In the genomic region with DNA sequence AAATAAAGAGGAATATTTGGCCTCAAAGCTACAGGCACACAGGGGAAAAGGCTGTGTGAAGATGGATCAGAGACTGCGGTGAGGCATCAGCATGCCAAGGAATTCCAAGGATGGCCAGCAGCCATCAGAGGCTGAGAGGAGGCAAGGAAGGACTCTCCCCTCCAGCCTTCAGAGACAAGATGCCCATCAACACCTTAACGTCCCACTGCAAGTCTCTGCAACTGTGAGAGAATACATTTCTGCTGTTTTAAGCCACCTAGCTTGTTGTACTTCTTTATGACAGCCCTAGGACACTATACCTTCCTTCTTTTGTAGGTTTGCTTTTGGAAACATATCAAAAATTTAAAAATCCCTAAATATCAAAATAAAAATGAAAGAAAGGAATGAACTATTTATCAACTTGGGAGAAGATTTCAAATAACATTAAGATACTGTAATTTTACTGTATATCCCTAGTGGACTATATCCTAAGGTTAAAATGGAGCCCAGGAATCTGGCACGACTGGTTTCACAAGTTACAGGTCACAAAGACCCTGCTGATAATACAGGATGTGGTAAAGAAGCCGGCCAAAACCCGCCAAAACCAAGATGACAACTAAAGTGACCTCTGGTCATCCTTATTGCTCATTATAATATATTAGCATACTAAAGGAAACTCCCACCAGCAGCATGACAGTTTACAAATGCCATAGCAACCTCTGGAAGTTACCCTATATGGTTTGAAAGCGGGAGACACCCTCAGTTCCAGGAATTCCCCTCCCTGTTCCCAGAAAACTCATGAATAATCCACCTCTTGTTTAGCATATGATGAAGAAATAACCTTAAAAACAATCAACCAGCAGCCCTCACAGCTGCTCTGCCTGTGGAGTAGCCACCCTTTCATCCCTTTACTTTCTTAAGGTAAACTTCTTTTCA, we compare ENCODE assay signal across 1 cellular context.
A peak's percentile ranks its signal among the peaks of the same experiment; 100 is the strongest.
TF ChIP-seq lines count a peak whose summit lies in the region.

No MANE protein-coding gene starts in this region.

TF ChIP-seq in K562, 482 proteins besides CTCF, POLR2A, EP300 and RAD21 (continued from another document):
- TF ChIP-seq, protein P1, sequence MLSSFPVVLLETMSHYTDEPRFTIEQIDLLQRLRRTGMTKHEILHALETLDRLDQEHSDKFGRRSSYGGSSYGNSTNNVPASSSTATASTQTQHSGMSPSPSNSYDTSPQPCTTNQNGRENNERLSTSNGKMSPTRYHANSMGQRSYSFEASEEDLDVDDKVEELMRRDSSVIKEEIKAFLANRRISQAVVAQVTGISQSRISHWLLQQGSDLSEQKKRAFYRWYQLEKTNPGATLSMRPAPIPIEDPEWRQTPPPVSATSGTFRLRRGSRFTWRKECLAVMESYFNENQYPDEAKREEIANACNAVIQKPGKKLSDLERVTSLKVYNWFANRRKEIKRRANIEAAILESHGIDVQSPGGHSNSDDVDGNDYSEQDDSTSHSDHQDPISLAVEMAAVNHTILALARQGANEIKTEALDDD (IDR thresholded peaks at IDR 0.05), result peak; percentile 97
- TF ChIP-seq GTF2F1 (IDR thresholded peaks at IDR 0.05; ENCODE audit: low read depth, low read length) (no peak), CCAR2 (IDR thresholded peaks at IDR 0.05; ENCODE audit: low read depth, low read length) (no peak), PYGO2 (tag; IDR thresholded peaks at IDR 0.05) (no peak), SMAD1 (IDR thresholded peaks at IDR 0.05; ENCODE audit: low read depth, low read length, partially characterized antibody) (no peak), RBM25 (IDR thresholded peaks at IDR 0.05; ENCODE audit: low read depth, low read length, severe bottlenecking) (no peak), CHD4 (IDR thresholded peaks at IDR 0.05; ENCODE audit: insufficient read depth, insufficient replicate concordance, low read depth, low read length, poor library complexity, severe bottlenecking) (no peak), SLC30A9 (CRISPR knock-in tag; IDR thresholded peaks at IDR 0.05) (no peak), NRF1 (conservative IDR thresholded peaks at IDR 0.05 in 1 of 2, IDR thresholded peaks at IDR 0.05 in 1 of 2) (no peak), ZSCAN29 (IDR thresholded peaks at IDR 0.05) (no peak), NFRKB (IDR thresholded peaks at IDR 0.05; ENCODE audit: low read depth) (peak; percentile 22; the same call in 1 of the 2 replicates), DACH1 (IDR thresholded peaks at IDR 0.05; ENCODE audit: partially characterized antibody) (no peak), EHMT2 (IDR thresholded peaks at IDR 0.05) (no peak), PTTG1 (tag; IDR thresholded peaks at IDR 0.05; ENCODE audit: low read depth) (no peak), ZNF384 (IDR thresholded peaks at IDR 0.05; ENCODE audit: low read depth, low read length) (no peak), ZNF239 (CRISPR knock-in tag; IDR thresholded peaks at IDR 0.05) (no peak), SMARCA5 (IDR thresholded peaks at IDR 0.05) (no peak), POLR2H (tag; IDR thresholded peaks at IDR 0.05; ENCODE audit: low read depth) (peak; percentile 84), HDAC2 (IDR thresholded peaks at IDR 0.05) (0 out of 2 replicates have a peak, but pooled peaks have one; percentile 21), ZNF696 (CRISPR knock-in tag; conservative IDR thresholded peaks at IDR 0.05) (no peak), THRAP3 (IDR thresholded peaks at IDR 0.05; ENCODE audit: borderline replicate concordance) (no peak), SIX5 (IDR thresholded peaks at IDR 0.05; ENCODE audit: borderline replicate concordance in 1 of 2, insufficient read depth in 1 of 2, low read depth in 1 of 2, low read length in 2 of 2) (no peak; a peak in 1 of 4 replicates), PRMT5 (CRISPR knock-in tag; IDR thresholded peaks at IDR 0.05) (no peak), KDM4B (IDR thresholded peaks at IDR 0.05; ENCODE audit: borderline replicate concordance in 2 of 2, low read depth in 1 of 2) (no peak), RBM14 (IDR thresholded peaks at IDR 0.05; ENCODE audit: borderline replicate concordance, insufficient read depth, low read depth, low read length) (no peak), PCBP1 (IDR thresholded peaks at IDR 0.05; ENCODE audit: low read depth, low read length, poor library complexity, severe bottlenecking) (no peak), NUFIP1 (IDR thresholded peaks at IDR 0.05; ENCODE audit: partially characterized antibody) (no peak), U2AF2 (optimal IDR thresholded peaks at IDR 0.05; ENCODE audit: low read depth, low read length) (no peak), SMAD3 (CRISPR knock-in tag; conservative IDR thresholded peaks at IDR 0.05) (0 out of 2 replicates have a peak, but pooled peaks have one; percentile 51), KDM5B (IDR thresholded peaks at IDR 0.05; ENCODE audit: insufficient replicate concordance, low read depth, low read length) (no peak), HMGN3 (IDR thresholded peaks at IDR 0.05; ENCODE audit: borderline replicate concordance, extremely low read depth, insufficient read length, low read depth, low read length) (no peak), CC2D1A (IDR thresholded peaks at IDR 0.05) (no peak), NR2C1 (IDR thresholded peaks at IDR 0.05) (no peak), NR2C1 (tag; IDR thresholded peaks at IDR 0.05) (peak; percentile 57; the same call in 1 of the 2 replicates), IFI16 (CRISPR knock-in tag; IDR thresholded peaks at IDR 0.05) (no peak)
- TF ChIP-seq, protein P2, sequence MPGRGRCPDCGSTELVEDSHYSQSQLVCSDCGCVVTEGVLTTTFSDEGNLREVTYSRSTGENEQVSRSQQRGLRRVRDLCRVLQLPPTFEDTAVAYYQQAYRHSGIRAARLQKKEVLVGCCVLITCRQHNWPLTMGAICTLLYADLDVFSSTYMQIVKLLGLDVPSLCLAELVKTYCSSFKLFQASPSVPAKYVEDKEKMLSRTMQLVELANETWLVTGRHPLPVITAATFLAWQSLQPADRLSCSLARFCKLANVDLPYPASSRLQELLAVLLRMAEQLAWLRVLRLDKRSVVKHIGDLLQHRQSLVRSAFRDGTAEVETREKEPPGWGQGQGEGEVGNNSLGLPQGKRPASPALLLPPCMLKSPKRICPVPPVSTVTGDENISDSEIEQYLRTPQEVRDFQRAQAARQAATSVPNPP (IDR thresholded peaks at IDR 0.05; ENCODE audit: borderline replicate concordance, insufficient read depth, insufficient read length), result no peak
- TF ChIP-seq, protein P3, sequence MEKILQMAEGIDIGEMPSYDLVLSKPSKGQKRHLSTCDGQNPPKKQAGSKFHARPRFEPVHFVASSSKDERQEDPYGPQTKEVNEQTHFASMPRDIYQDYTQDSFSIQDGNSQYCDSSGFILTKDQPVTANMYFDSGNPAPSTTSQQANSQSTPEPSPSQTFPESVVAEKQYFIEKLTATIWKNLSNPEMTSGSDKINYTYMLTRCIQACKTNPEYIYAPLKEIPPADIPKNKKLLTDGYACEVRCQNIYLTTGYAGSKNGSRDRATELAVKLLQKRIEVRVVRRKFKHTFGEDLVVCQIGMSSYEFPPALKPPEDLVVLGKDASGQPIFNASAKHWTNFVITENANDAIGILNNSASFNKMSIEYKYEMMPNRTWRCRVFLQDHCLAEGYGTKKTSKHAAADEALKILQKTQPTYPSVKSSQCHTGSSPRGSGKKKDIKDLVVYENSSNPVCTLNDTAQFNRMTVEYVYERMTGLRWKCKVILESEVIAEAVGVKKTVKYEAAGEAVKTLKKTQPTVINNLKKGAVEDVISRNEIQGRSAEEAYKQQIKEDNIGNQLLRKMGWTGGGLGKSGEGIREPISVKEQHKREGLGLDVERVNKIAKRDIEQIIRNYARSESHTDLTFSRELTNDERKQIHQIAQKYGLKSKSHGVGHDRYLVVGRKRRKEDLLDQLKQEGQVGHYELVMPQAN (IDR thresholded peaks at IDR 0.05; ENCODE audit: borderline replicate concordance), result no peak
- TF ChIP-seq, protein P4, sequence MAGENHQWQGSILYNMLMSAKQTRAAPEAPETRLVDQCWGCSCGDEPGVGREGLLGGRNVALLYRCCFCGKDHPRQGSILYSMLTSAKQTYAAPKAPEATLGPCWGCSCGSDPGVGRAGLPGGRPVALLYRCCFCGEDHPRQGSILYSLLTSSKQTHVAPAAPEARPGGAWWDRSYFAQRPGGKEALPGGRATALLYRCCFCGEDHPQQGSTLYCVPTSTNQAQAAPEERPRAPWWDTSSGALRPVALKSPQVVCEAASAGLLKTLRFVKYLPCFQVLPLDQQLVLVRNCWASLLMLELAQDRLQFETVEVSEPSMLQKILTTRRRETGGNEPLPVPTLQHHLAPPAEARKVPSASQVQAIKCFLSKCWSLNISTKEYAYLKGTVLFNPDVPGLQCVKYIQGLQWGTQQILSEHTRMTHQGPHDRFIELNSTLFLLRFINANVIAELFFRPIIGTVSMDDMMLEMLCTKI (IDR thresholded peaks at IDR 0.05; ENCODE audit: partially characterized antibody), result no peak
- TF ChIP-seq, protein P5, sequence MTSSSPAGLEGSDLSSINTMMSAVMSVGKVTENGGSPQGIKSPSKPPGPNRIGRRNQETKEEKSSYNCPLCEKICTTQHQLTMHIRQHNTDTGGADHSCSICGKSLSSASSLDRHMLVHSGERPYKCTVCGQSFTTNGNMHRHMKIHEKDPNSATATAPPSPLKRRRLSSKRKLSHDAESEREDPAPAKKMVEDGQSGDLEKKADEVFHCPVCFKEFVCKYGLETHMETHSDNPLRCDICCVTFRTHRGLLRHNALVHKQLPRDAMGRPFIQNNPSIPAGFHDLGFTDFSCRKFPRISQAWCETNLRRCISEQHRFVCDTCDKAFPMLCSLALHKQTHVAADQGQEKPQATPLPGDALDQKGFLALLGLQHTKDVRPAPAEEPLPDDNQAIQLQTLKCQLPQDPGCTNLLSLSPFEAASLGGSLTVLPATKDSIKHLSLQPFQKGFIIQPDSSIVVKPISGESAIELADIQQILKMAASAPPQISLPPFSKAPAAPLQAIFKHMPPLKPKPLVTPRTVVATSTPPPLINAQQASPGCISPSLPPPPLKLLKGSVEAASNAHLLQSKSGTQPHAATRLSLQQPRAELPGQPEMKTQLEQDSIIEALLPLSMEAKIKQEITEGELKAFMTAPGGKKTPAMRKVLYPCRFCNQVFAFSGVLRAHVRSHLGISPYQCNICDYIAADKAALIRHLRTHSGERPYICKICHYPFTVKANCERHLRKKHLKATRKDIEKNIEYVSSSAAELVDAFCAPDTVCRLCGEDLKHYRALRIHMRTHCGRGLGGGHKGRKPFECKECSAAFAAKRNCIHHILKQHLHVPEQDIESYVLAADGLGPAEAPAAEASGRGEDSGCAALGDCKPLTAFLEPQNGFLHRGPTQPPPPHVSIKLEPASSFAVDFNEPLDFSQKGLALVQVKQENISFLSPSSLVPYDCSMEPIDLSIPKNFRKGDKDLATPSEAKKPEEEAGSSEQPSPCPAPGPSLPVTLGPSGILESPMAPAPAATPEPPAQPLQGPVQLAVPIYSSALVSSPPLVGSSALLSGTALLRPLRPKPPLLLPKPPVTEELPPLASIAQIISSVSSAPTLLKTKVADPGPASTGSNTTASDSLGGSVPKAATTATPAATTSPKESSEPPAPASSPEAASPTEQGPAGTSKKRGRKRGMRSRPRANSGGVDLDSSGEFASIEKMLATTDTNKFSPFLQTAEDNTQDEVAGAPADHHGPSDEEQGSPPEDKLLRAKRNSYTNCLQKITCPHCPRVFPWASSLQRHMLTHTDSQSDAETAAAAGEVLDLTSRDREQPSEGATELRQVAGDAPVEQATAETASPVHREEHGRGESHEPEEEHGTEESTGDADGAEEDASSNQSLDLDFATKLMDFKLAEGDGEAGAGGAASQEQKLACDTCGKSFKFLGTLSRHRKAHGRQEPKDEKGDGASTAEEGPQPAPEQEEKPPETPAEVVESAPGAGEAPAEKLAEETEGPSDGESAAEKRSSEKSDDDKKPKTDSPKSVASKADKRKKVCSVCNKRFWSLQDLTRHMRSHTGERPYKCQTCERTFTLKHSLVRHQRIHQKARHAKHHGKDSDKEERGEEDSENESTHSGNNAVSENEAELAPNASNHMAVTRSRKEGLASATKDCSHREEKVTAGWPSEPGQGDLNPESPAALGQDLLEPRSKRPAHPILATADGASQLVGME (CRISPR knock-in tag; IDR thresholded peaks at IDR 0.05), result no peak
- TF ChIP-seq, protein P6, sequence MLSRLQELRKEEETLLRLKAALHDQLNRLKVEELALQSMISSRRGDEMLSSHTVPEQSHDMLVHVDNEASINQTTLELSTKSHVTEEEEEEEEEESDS (CRISPR knock-in tag; IDR thresholded peaks at IDR 0.05), result no peak
- TF ChIP-seq, protein P7, sequence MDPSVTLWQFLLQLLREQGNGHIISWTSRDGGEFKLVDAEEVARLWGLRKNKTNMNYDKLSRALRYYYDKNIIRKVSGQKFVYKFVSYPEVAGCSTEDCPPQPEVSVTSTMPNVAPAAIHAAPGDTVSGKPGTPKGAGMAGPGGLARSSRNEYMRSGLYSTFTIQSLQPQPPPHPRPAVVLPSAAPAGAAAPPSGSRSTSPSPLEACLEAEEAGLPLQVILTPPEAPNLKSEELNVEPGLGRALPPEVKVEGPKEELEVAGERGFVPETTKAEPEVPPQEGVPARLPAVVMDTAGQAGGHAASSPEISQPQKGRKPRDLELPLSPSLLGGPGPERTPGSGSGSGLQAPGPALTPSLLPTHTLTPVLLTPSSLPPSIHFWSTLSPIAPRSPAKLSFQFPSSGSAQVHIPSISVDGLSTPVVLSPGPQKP (CRISPR knock-in tag; IDR thresholded peaks at IDR 0.05), result no peak
- TF ChIP-seq, protein P8, sequence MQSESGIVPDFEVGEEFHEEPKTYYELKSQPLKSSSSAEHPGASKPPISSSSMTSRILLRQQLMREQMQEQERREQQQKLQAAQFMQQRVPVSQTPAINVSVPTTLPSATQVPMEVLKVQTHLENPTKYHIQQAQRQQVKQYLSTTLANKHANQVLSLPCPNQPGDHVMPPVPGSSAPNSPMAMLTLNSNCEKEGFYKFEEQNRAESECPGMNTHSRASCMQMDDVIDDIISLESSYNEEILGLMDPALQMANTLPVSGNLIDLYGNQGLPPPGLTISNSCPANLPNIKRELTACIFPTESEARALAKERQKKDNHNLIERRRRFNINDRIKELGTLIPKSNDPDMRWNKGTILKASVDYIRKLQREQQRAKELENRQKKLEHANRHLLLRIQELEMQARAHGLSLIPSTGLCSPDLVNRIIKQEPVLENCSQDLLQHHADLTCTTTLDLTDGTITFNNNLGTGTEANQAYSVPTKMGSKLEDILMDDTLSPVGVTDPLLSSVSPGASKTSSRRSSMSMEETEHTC (IDR thresholded peaks at IDR 0.05), result no peak
- TF ChIP-seq, protein P9, sequence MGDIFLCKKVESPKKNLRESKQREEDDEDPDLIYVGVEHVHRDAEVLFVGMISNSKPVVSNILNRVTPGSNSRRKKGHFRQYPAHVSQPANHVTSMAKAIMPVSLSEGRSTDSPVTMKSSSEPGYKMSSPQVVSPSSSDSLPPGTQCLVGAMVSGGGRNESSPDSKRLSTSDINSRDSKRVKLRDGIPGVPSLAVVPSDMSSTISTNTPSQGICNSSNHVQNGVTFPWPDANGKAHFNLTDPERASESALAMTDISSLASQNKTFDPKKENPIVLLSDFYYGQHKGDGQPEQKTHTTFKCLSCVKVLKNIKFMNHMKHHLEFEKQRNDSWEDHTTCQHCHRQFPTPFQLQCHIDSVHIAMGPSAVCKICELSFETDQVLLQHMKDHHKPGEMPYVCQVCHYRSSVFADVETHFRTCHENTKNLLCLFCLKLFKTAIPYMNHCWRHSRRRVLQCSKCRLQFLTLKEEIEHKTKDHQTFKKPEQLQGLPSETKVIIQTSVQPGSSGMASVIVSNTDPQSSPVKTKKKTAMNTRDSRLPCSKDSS (IDR thresholded peaks at IDR 0.05; ENCODE audit: low read depth, partially characterized antibody), result no peak
